ENCODE assay signal across 19 cellular contexts in the genomic region with DNA sequence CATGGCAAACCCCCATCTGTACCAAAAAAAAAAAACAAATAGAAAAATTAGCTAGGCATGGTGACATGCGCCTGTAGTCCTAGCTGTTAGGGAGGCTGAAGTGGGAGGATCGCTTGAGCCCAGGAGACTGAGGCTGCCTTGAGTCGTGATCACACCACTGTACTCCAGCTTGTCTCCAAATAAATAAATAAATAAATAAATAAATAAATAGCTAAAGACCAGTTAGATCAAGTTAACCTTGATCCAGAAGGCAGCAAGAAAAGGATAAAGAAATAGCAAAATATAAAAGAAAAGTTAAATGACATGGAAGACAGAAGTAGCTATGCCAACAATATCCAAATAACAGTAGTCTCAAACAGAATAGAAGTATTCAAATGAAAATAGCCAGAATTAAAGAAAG.
DNase-seq lines count a peak whose midpoint lies in the region; ATAC-seq and TF ChIP-seq lines count a peak whose summit lies in the region.
"Had no signal": no experiment of that assay in that cellular context is flagged by ENCODE, and none has a peak within 500 bp of the region (broad histone marks: within the 10 kb centered on the region; RNA-seq: fewer than 3 reads in every experiment).

No MANE protein-coding gene starts in this region.

- H3F3A ChIP-seq in PC-9 (ENCODE audit: insufficient read depth, low read depth) (peaks cover 41% of the 10 kb centered on the region), smooth muscle cell (ENCODE audit: low read depth) (peaks cover 15% of the 10 kb centered on the region)

- H3K36me3 Mint-ChIP-seq in MCF 10A (ENCODE audit: insufficient read depth, unreplicated experiment): peaks cover 14% of the 10 kb centered on the region
- peaks cover 13% of the 10 kb centered on the region for H3K36me3 Mint-ChIP-seq in chondrocyte (ENCODE audit: low read depth)

- BruUV-seq in MCF 10A (replicated peaks; lab: Mats Ljungman, UMichigan): no TSS peak
- BruUV-seq in mammary epithelial cell (replicated peaks; lab: Mats Ljungman, UMichigan): no TSS peak
- no TSS peak for BruUV-seq in PC-9 (replicated peaks; lab: Mats Ljungman, UMichigan)

- no peaks in the 10 kb centered on the region for H3K27me3 Mint-ChIP-seq in MCF 10A (ENCODE audit: insufficient read depth, unreplicated experiment)
- no peaks in the 10 kb centered on the region for H3K27me3 Mint-ChIP-seq in chondrocyte (ENCODE audit: low read depth)
- H3K27me3 Mint-ChIP-seq: B cell; CD4-positive, CD25-positive, alpha-beta regulatory T cell had no signal

- H3K9me3 ChIP-seq in mammary epithelial cell (replicated peaks; ENCODE audit: insufficient read depth, low read length) (no peaks in the 10 kb centered on the region), PC-9 (ENCODE audit: insufficient read depth, low read depth) (no peaks in the 10 kb centered on the region), smooth muscle cell (replicated peaks; ENCODE audit: low read depth) (no peaks in the 10 kb centered on the region), BE2C (no peaks in the 10 kb centered on the region), mucosa of descending colon (no peaks in the 10 kb centered on the region)
- H3K9me3 ChIP-seq: Caco-2 had no signal

- peaks cover 11% of the 10 kb centered on the region for H3K4me1 ChIP-seq in mammary epithelial cell (ENCODE audit: insufficient read depth, low read length)
- peaks cover 41% of the 10 kb centered on the region for H3K4me1 ChIP-seq in PC-9 (replicated peaks; ENCODE audit: insufficient read depth)
- peaks cover 10% of the 10 kb centered on the region for H3K4me1 ChIP-seq in smooth muscle cell (ENCODE audit: low read depth)
- peaks cover 9% of the 10 kb centered on the region for H3K4me1 ChIP-seq in BE2C
- no peaks in the 10 kb centered on the region for H3K4me1 ChIP-seq in mucosa of descending colon (ENCODE audit: low read depth)

- H3K9me2 ChIP-seq in PC-9 (ENCODE audit: insufficient read depth): no peaks in the 10 kb centered on the region

- no peak overlapping the region for H3K27ac ChIP-seq in mammary epithelial cell (ENCODE audit: insufficient read depth, low read depth, low read length)
- H3K27ac ChIP-seq in PC-9: peak overlapping the region; percentile 99
- peak overlapping the region; percentile 95 for H3K27ac ChIP-seq in smooth muscle cell (ENCODE audit: low read depth)
- H3K27ac ChIP-seq: HL-60 had no signal

- no peaks in the 10 kb centered on the region for H4K20me1 ChIP-seq in mammary epithelial cell (ENCODE audit: insufficient read depth, low read length)
- H4K20me1 ChIP-seq in PC-9 (ENCODE audit: insufficient read depth): no peaks in the 10 kb centered on the region
- H4K20me1 ChIP-seq in smooth muscle cell (ENCODE audit: low read depth): no peaks in the 10 kb centered on the region

- H3K9ac ChIP-seq in mammary epithelial cell (ENCODE audit: insufficient read depth, low read length) (no peak overlapping the region), smooth muscle cell (ENCODE audit: low read depth) (no peak overlapping the region)

- peaks cover 24% of the 10 kb centered on the region for H3K4me1 Mint-ChIP-seq in MCF 10A (ENCODE audit: insufficient read depth, unreplicated experiment)
- peaks cover 36% of the 10 kb centered on the region for H3K4me1 Mint-ChIP-seq in chondrocyte (ENCODE audit: low read depth)
- H3K4me1 Mint-ChIP-seq: B cell had no signal

- WGBS in mammary epithelial cell (ENCODE audit: low coverage, missing lambda C conversion rate): 95% methylated on average over 3 of the region's 3 CpGs
- WGBS in smooth muscle cell (ENCODE audit: low lambda C conversion rate): 100% methylated on average over 3 of the region's 3 CpGs

- H3K36me3 ChIP-seq in mammary epithelial cell (ENCODE audit: insufficient read depth, low read length): no peaks in the 10 kb centered on the region
- no peaks in the 10 kb centered on the region for H3K36me3 ChIP-seq in PC-9 (ENCODE audit: low read depth)
- H3K36me3 ChIP-seq in smooth muscle cell (ENCODE audit: low read depth): no peaks in the 10 kb centered on the region
- H3K36me3 ChIP-seq in BE2C: peaks cover 8% of the 10 kb centered on the region
- H3K36me3 ChIP-seq in mucosa of descending colon (ENCODE audit: low read depth): no peaks in the 10 kb centered on the region

- H3K4me2 ChIP-seq in mammary epithelial cell (ENCODE audit: insufficient read depth, low read depth, low read length) (no peak overlapping the region), PC-9 (no peak overlapping the region), smooth muscle cell (no peak overlapping the region)

- H3K9me3 Mint-ChIP-seq in MCF 10A (ENCODE audit: unreplicated experiment) (no peaks in the 10 kb centered on the region), chondrocyte (ENCODE audit: low read depth) (peaks cover 3% of the 10 kb centered on the region)
- H3K9me3 Mint-ChIP-seq: H9 had no signal

- in situ Hi-C loops in mammary epithelial cell (cut with MboI; ENCODE audit: low sequenced_read_pairs in 2 of 2): no loop called here

- intact Hi-C loops in MCF 10A (cut with micrococcal nuclease): no loop called here
- intact Hi-C loops in mammary epithelial cell (cut with micrococcal nuclease): loop anchor here (10.0 kb wide), 1 partner anchor 340 kb away; the partner anchor contains the start of gene CUX1
- intact Hi-C loops in PC-9 (cut with micrococcal nuclease; ENCODE audit: unreplicated experiment): no loop called here
- intact Hi-C loops in mucosa of descending colon (cut with DNase I, micrococcal nuclease): no loop called here

- H3K4me3 ChIP-seq in mammary epithelial cell (replicated peaks in 1 of 3; ENCODE audit: insufficient read depth in 1 of 3, low read depth in 2 of 3, low read length in 3 of 3) (no peak overlapping the region), PC-9 (no peak overlapping the region), smooth muscle cell (no peak overlapping the region), BE2C (ENCODE audit: low read depth, low read length) (no peak overlapping the region), mucosa of descending colon (no peak overlapping the region)
- H3K4me3 ChIP-seq: K562 had no signal

- H3K4me3 Mint-ChIP-seq in MCF 10A (ENCODE audit: unreplicated experiment) (no peak overlapping the region), chondrocyte (ENCODE audit: unreplicated experiment) (no peak overlapping the region)
- H3K4me3 Mint-ChIP-seq: B cell; CD4-positive, CD25-positive, alpha-beta regulatory T cell; H9 had no signal

- ATAC-seq in left lobe of liver (no peak), mucosa of descending colon (no peak)
- ATAC-seq: K562 had no signal

- no peaks in the 10 kb centered on the region for H3K27me3 ChIP-seq in mammary epithelial cell (ENCODE audit: insufficient read depth, low read length)
- H3K27me3 ChIP-seq in PC-9 (ENCODE audit: insufficient read depth, low read depth): no peaks in the 10 kb centered on the region
- H3K27me3 ChIP-seq in smooth muscle cell (ENCODE audit: low read depth): no peaks in the 10 kb centered on the region
- H3K27me3 ChIP-seq in BE2C: no peaks in the 10 kb centered on the region

- POLR2A ChIA-PET in MCF 10A (lab: Yijun Ruan, JAX): no interaction called here
- POLR2A ChIA-PET in PC-9 (lab: Charles Lee; ENCODE audit: unreplicated experiment): interaction anchor here (0.6 to 1.2 kb wide), 3 partner anchors 271 to 847 kb away, joined by 4 to 7 read pairs (median 5); no protein-coding TSS in a partner anchor

- no peak for TF ChIP-seq CTCF in MCF 10A (IDR thresholded peaks at IDR 0.05; ENCODE audit: unreplicated experiment)
- no peak for TF ChIP-seq CTCF in mammary epithelial cell (conservative IDR thresholded peaks at IDR 0.05 in 1 of 2, IDR thresholded peaks at IDR 0.05 in 1 of 2; ENCODE audit: extremely low read depth in 1 of 2, insufficient read depth in 1 of 2, low read depth in 1 of 2, low read length in 2 of 2)
- TF ChIP-seq CTCF in PC-9 (conservative IDR thresholded peaks at IDR 0.05): no peak
- TF ChIP-seq CTCF in chondrocyte (IDR thresholded peaks at IDR 0.05): no peak
- TF ChIP-seq CTCF in smooth muscle cell (IDR thresholded peaks at IDR 0.05; ENCODE audit: borderline replicate concordance, insufficient read depth, poor library complexity, severe bottlenecking): no peak
- TF ChIP-seq CTCF in BE2C (IDR thresholded peaks at IDR 0.05; ENCODE audit: low read depth, low read length): no peak
- TF ChIP-seq CTCF in mucosa of descending colon (IDR thresholded peaks at IDR 0.05): no peak

- no peak overlapping the region for H2AFZ ChIP-seq in mammary epithelial cell (ENCODE audit: low read depth, low read length)
- H2AFZ ChIP-seq in PC-9: no peak overlapping the region
- no peak overlapping the region for H2AFZ ChIP-seq in smooth muscle cell (ENCODE audit: low read depth)

- CTCF ChIA-PET in MCF 10A (lab: Yijun Ruan, JAX) (interaction anchor here (0.7 kb wide), 1 partner anchor 67 kb away, joined by 3 read pairs; no protein-coding TSS in a partner anchor), mammary epithelial cell (lab: Charles Lee; ENCODE audit: low non-redundant PET) (no interaction called here), PC-9 (lab: Charles Lee) (interaction anchor here (0.6 kb wide), 1 partner anchor 321 kb away, joined by 3 read pairs; no protein-coding TSS in a partner anchor)

- H3K79me2 ChIP-seq in mammary epithelial cell (ENCODE audit: insufficient read depth, low read length) (no peaks in the 10 kb centered on the region), PC-9 (ENCODE audit: low read depth) (no peaks in the 10 kb centered on the region), smooth muscle cell (ENCODE audit: low read depth) (peaks cover 7% of the 10 kb centered on the region)

- DNase-seq in MCF 10A (ENCODE audit: unreplicated experiment) (no peak), mammary epithelial cell (no peak), PC-9 (no peak), chondrocyte (ENCODE audit: low spot score) (no peak), smooth muscle cell (lab: John Stamatoyannopoulos, UW; ENCODE audit: unreplicated experiment) (no peak), left lobe of liver (ENCODE audit: low spot score) (no peak), BE2C (no peak), mucosa of descending colon (no peak)
- DNase-seq: 8988T; C1 segment of cervical spinal cord; Caco-2; CD4-positive, CD25-positive, alpha-beta regulatory T cell; DMS79; GDM1; H9; IMR-90 had no signal

- dilution Hi-C loops in mammary epithelial cell (cut with HindIII; ENCODE audit: low sequenced_read_pairs): no loop called here

- H3K27ac Mint-ChIP-seq in MCF 10A (ENCODE audit: low read depth, unreplicated experiment) (peak overlapping the region; percentile 96), chondrocyte (ENCODE audit: unreplicated experiment) (peak overlapping the region; percentile 1)
- H3K27ac Mint-ChIP-seq: B cell had no signal
